ENCODE assay signal across 8 cellular contexts in the genomic region with DNA sequence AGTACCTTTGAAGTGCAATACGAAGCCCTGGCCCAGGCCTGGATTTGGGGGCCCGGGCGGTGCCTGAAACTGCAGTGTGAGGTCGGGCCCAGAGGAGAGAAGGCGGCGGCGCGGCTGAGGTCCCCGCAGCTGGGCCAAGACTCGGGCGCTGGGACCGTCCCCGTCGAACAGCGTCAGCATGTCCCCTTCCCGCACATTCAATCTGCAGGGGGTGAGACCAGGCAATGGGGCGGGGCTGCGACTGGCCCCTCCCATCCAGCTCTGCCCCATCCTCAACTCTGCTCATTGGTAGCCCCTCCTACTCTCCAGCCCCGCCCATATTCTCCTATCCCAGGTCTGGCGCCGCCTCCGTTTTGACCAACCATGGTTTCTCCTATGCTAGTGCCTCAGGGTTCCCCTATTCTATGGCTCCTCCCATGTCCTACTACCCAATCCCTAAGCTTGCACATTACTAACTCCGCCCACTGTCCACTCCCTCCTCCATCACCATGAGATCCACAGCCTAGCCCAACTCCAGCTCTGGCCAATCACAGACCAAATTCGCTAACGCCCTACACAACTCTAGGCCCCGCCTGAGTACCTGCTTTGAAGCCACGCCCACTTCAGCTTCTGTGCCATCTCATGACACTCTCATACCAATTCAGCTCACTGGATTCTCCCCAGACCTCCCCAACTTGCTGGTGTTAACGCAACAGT. TPM values are rescaled to one million over a fixed set of nuclear protein-coding genes. Genes with fewer than 3 reads are reported as not detected.
A peak's percentile ranks its signal among the peaks of the same experiment; 100 is the strongest.
DNase-seq lines count a peak whose midpoint lies in the region; ATAC-seq and TF ChIP-seq lines count a peak whose summit lies in the region.

No MANE protein-coding gene starts in this region.

- H3K27ac ChIP-seq in left lung = no peak overlapping the region
- H3K27ac ChIP-seq in upper lobe of right lung = no peak overlapping the region

- no peak overlapping the region for H3K27ac Mint-ChIP-seq in activated naive CD8-positive, alpha-beta T cell treated with anti-CD3 and anti-CD28 coated beads for 36 hours

- no peaks in the 10 kb centered on the region for H3K36me3 Mint-ChIP-seq in activated naive CD8-positive, alpha-beta T cell treated with anti-CD3 and anti-CD28 coated beads for 36 hours

- H3K27me3 ChIP-seq in NT2/D1 (ENCODE audit: insufficient read depth, insufficient read length) (no peaks in the 10 kb centered on the region), left lung (peaks cover 11 to 62% of the 10 kb centered on the region in 2 donors), upper lobe of right lung (peaks cover 21% of the 10 kb centered on the region)

- H3K27me3 Mint-ChIP-seq in activated naive CD8-positive, alpha-beta T cell treated with anti-CD3 and anti-CD28 coated beads for 36 hours = peaks cover 37% of the 10 kb centered on the region

- ATAC-seq in left lung (peak; percentile 87), upper lobe of right lung (peak; percentile 89), HG03175 (IDR thresholded peaks at IDR 0.05; ENCODE audit: unreplicated experiment) (no peak)

- no peaks in the 10 kb centered on the region for H3K9me3 Mint-ChIP-seq in activated naive CD8-positive, alpha-beta T cell treated with anti-CD3 and anti-CD28 coated beads for 36 hours

- intact Hi-C loops in left lung (cut with DNase I) = no loop called here
- intact Hi-C loops in upper lobe of right lung (cut with DNase I) = no loop called here

- H3K9ac ChIP-seq in NT2/D1 (ENCODE audit: insufficient read length, low read depth) = peak overlapping the region; percentile 59

- H3K4me3 ChIP-seq in NT2/D1 (ENCODE audit: insufficient read length, low read depth) (peak overlapping the region; percentile 34), left lung (peak overlapping the region; percentile 8 to 35), upper lobe of right lung (no peak overlapping the region)

- H3K4me1 Mint-ChIP-seq in activated naive CD8-positive, alpha-beta T cell treated with anti-CD3 and anti-CD28 coated beads for 36 hours = peaks cover 5% of the 10 kb centered on the region

- DNase-seq in GM13976 (ENCODE audit: low spot score) (peak; percentile 82), NT2/D1 (ENCODE audit: low read depth, low spot score) (peak; percentile 92), left lung (peak in 1 of 2 donors; percentile 71), upper lobe of right lung (peak; percentile 82), NCI-H2029 treated with DMSO at 0.1 percent for 48 hours (lab: John Stamatoyannopoulos, UW) (no peak), NCI-H1092 (lab: John Stamatoyannopoulos, UW) (no peak)
- DNase-seq in activated naive CD8-positive, alpha-beta T cell treated with anti-CD3 and anti-CD28 coated beads for 36 hours = peak; percentile 59

- peak overlapping the region; percentile 25 for H3K4me3 Mint-ChIP-seq in activated naive CD8-positive, alpha-beta T cell treated with anti-CD3 and anti-CD28 coated beads for 36 hours

- in situ Hi-C loops in GM13976 (cut with MboI; ENCODE audit: low sequenced_read_pairs, unreplicated experiment) = no loop called here

- H3K9me3 ChIP-seq in NT2/D1 (ENCODE audit: insufficient read depth, low read length) (no peaks in the 10 kb centered on the region), left lung (no peaks in the 10 kb centered on the region), upper lobe of right lung (no peaks in the 10 kb centered on the region)

- TF ChIP-seq CTCF in GM13976 (IDR thresholded peaks at IDR 0.05; ENCODE audit: borderline replicate concordance, control extremely low read depth, extremely low read depth, insufficient read depth, missing control alignments) = no peak
- no peak for TF ChIP-seq CTCF in left lung (IDR thresholded peaks at IDR 0.05)
- no peak for TF ChIP-seq CTCF in upper lobe of right lung (IDR thresholded peaks at IDR 0.05)

- H3K36me3 ChIP-seq in NT2/D1 (ENCODE audit: insufficient read depth, insufficient read length, low read length) (peaks cover 13% of the 10 kb centered on the region), left lung (no peaks in the 10 kb centered on the region), upper lobe of right lung (no peaks in the 10 kb centered on the region)

- peaks cover 9% of the 10 kb centered on the region for H3K4me1 ChIP-seq in NT2/D1 (ENCODE audit: insufficient read depth, insufficient read length)
- peaks cover 3 to 11% of the 10 kb centered on the region in 2 donors for H3K4me1 ChIP-seq in left lung
- peaks cover 7% of the 10 kb centered on the region for H3K4me1 ChIP-seq in upper lobe of right lung

RNA-seq across cellular contexts. Expression of gene CDIPT, which starts 14.4 kb away (rescaled TPM):
- total RNA-seq in activated naive CD8-positive, alpha-beta T cell treated with anti-CD3 and anti-CD28 coated beads for 36 hours = 10 to 100 TPM; 46.8 to 50.6 TPM
- total RNA-seq in left lung = 10 to 100 TPM; 69.5 to 84.8 TPM
- 83.2 TPM for total RNA-seq in upper lobe of right lung

RNA-seq across cellular contexts. Expression of gene SEZ6L2, which starts 21.9 kb away (rescaled TPM):
- under 1 TPM in 1 of 2 experiments, not detected in 1; 0.32 TPM for total RNA-seq in activated naive CD8-positive, alpha-beta T cell treated with anti-CD3 and anti-CD28 coated beads for 36 hours
- total RNA-seq in left lung = 10 to 100 TPM in 1 of 2 donors, 1 to 10 TPM in 1; 7.7 to 30.2 TPM
- total RNA-seq in upper lobe of right lung = 11.9 TPM

RNA-seq across cellular contexts. Expression of gene ASPHD1, which starts 22.9 kb away (rescaled TPM):
- 1 to 10 TPM; 1.3 to 2.0 TPM for total RNA-seq in activated naive CD8-positive, alpha-beta T cell treated with anti-CD3 and anti-CD28 coated beads for 36 hours
- 10 to 100 TPM in 1 of 2 donors, 1 to 10 TPM in 1; 3.6 to 15.6 TPM for total RNA-seq in left lung
- 4.4 TPM for total RNA-seq in upper lobe of right lung

RNA-seq across cellular contexts. Expression of gene KCTD13, which starts 48.6 kb away (rescaled TPM):
- total RNA-seq in activated naive CD8-positive, alpha-beta T cell treated with anti-CD3 and anti-CD28 coated beads for 36 hours = 10 to 100 TPM; 27.2 to 30.3 TPM
- total RNA-seq in left lung (10 to 100 TPM; 14.8 to 20.9 TPM), upper lobe of right lung (23.5 TPM)

RNA-seq across cellular contexts. Expression of gene MVP, which starts 57.2 kb away (rescaled TPM):
- 10 to 100 TPM; 30.7 to 30.8 TPM for total RNA-seq in activated naive CD8-positive, alpha-beta T cell treated with anti-CD3 and anti-CD28 coated beads for 36 hours
- total RNA-seq in left lung (100 to 1,000 TPM; 236 to 280 TPM), upper lobe of right lung (247 TPM)

Comparison
In these comparisons a context has a peak if more than half of its experiments do, and no peak if none do; other contexts are left out.
1. DNase-seq: peak in GM13976 (single experiment), NT2/D1 (single experiment), activated naive CD8-positive, alpha-beta T cell treated with anti-CD3 and anti-CD28 coated beads for 36 hours (single experiment) and upper lobe of right lung (single experiment); none in NCI-H2029 treated with DMSO at 0.1 percent for 48 hours (single experiment) and NCI-H1092 (single experiment).